Comparison of ENCODE assay signal across 18 cellular contexts in the genomic region with DNA sequence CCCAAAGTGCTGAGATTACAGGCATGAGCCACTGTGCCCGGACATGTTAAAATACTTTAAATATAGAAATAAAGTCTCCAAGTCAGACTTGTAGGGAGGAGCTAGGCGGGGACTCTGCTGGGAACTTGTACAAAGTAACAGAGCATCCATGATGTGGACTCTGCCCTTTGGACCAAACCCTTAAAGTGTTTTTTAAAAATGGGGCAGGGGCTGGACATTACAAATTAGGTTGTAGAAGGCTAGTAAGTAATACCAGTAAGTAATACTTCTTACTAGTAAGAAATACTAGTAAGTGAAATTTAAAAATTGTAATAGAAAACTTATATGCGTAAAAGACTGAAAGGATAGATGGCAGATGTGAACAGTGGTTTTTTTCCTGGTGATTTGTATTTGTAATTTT. TPM values are rescaled to one million over a fixed set of nuclear protein-coding genes. Genes with fewer than 3 reads are reported as not detected.
"Had no signal": no experiment of that assay in that cellular context is flagged by ENCODE, and none has a peak within 500 bp of the region (broad histone marks: within the 10 kb centered on the region; RNA-seq: fewer than 3 reads in every experiment).

No MANE protein-coding gene starts in this region.

- ATAC-seq: gastrocnemius medialis had no signal

- H3K9me3 Mint-ChIP-seq: dendritic cell treated with granulocyte-macrophage colony-stimulating factor and Interleukin-4, amounts not matched to agents 40 ng/mL and 50 ng/mL, for 4 days; effector memory CD8-positive, alpha-beta T cell; neural crest cell; type B pancreatic cell had no signal

- H3K4me3 Mint-ChIP-seq: dendritic cell treated with granulocyte-macrophage colony-stimulating factor and Interleukin-4, amounts not matched to agents 40 ng/mL and 50 ng/mL, for 4 days; effector memory CD8-positive, alpha-beta T cell; neural crest cell; type B pancreatic cell had no signal

- H3K9me3 ChIP-seq: esophagus muscularis mucosa, gastrocnemius medialis, left lung, ovary, right atrium auricular region, suprapubic skin, thyroid gland had no signal

- H3K4me3 ChIP-seq: esophagus muscularis mucosa, gastrocnemius medialis, left lung, lung, ovary, right atrium auricular region, smooth muscle cell, suprapubic skin, thyroid gland had no signal

- H3K27ac Mint-ChIP-seq: dendritic cell treated with granulocyte-macrophage colony-stimulating factor and Interleukin-4, amounts not matched to agents 40 ng/mL and 50 ng/mL, for 4 days; type B pancreatic cell had no signal

- H3K27ac ChIP-seq: epithelial cell of prostate, esophagus muscularis mucosa, left lung, ovary, right atrium auricular region, suprapubic skin, thyroid gland had no signal

- H3K4me1 ChIP-seq: left lung, thyroid gland had no signal

- H3K4me1 Mint-ChIP-seq: neural crest cell had no signal

- DNase-seq: gastrocnemius medialis, mesenchymal stem cell, midbrain, ovary, thyroid gland had no signal

- H3K27me3 Mint-ChIP-seq: dendritic cell treated with granulocyte-macrophage colony-stimulating factor and Interleukin-4, amounts not matched to agents 40 ng/mL and 50 ng/mL, for 4 days; effector memory CD8-positive, alpha-beta T cell; type B pancreatic cell had no signal

- H3K27me3 ChIP-seq: esophagus muscularis mucosa, gastrocnemius medialis, left lung, ovary, right atrium auricular region, suprapubic skin, thyroid gland had no signal

RNA-seq across cellular contexts. Expression of a gene that starts 9.7 kb away (rescaled TPM):
- total RNA-seq: esophagus muscularis mucosa, fibroblast of villous mesenchyme, gastrocnemius medialis, left lung, posterior vena cava, right atrium auricular region, smooth muscle cell, suprapubic skin, thyroid gland had no signal
- polyA plus RNA-seq: ovary, smooth muscle cell had no signal
